ENCODE assay signal across 20 cellular contexts in genomic region chr11:15774021-15774862, GRCh38.
DNase-seq lines count a peak whose midpoint lies in the region; ATAC-seq and TF ChIP-seq lines count a peak whose summit lies in the region.
"Had no signal": no experiment of that assay in that cellular context is flagged by ENCODE, and none has a peak within 500 bp of the region (broad histone marks: within the 10 kb centered on the region; RNA-seq: fewer than 3 reads in every experiment).

No MANE protein-coding gene starts in this region.

- peaks cover 4% of the 10 kb centered on the region for H3K27me3 Mint-ChIP-seq in brain
- no peaks in the 10 kb centered on the region for H3K27me3 Mint-ChIP-seq in activated T-helper 1 cell treated with anti-CD3 and anti-CD28 coated beads, Interleukin-12 subunit alpha, Interleukin-12 subunit beta, Interleukin-2, Interleukin-4 antibody, amounts not matched to agents 30 ng/mL and 10 ng/mL and 1 ng/mL, durations not matched to agents 14 hours and 24 hours and 36 hours (ENCODE audit: insufficient read depth)

- H3K9ac ChIP-seq in parathyroid adenoma, result no peak overlapping the region

- peaks cover 0 to 3% (median 0%) of the 10 kb centered on the region in 5 experiments for H3K9me3 Mint-ChIP-seq in brain
- H3K9me3 Mint-ChIP-seq in activated T-helper 1 cell treated with anti-CD3 and anti-CD28 coated beads, Interleukin-12 subunit alpha, Interleukin-12 subunit beta, Interleukin-2, Interleukin-4 antibody, amounts not matched to agents 30 ng/mL and 10 ng/mL and 1 ng/mL, durations not matched to agents 14 hours and 24 hours and 36 hours, result no peaks in the 10 kb centered on the region
- H3K9me3 Mint-ChIP-seq: activated CD4-positive, alpha-beta memory T cell treated with anti-CD3 and anti-CD28 coated beads for 36 hours; T-helper 2 cell treated with Interferon-gamma antibody and Interleukin-4, amounts not matched to agents 5 μg/mL and 100 μg/mL, for 36 hours; WTC11 had no signal

- H3K79me2 ChIP-seq in parathyroid adenoma, result no peaks in the 10 kb centered on the region

- DNase-seq in BE2C (no peak), left ventricle myocardium superior (no peak), midbrain (lab: John Stamatoyannopoulos, UW) (no peak)
- DNase-seq in activated T-helper 1 cell treated with anti-CD3 and anti-CD28 coated beads, Interleukin-12 subunit alpha, Interleukin-12 subunit beta, Interleukin-2, Interleukin-4 antibody, amounts not matched to agents 30 ng/mL and 10 ng/mL and 1 ng/mL, durations not matched to agents 14 hours and 24 hours and 36 hours (ENCODE audit: low spot score), result no peak
- DNase-seq: ACHN; activated CD4-positive, alpha-beta memory T cell treated with anti-CD3 and anti-CD28 coated beads for 36 hours; activated naive CD4-positive, alpha-beta T cell treated with anti-CD3 and anti-CD28 coated beads, Interleukin-2, amount 50 U/mL, for 16 hours; activated T-cell treated with anti-CD3 and anti-CD28 coated beads, Interleukin-2, amount 50 U/mL, for 1 hour; DMS79; kidney glomerular epithelial cell; stimulated activated CD4-positive, alpha-beta T cell treated with anti-CD3 and anti-CD28 coated beads, Interleukin-4, amount 100 ng/mL, for 24 hours had no signal

- H3K9me3 ChIP-seq in BE2C, result no peaks in the 10 kb centered on the region
- H3K9me3 ChIP-seq in parathyroid adenoma (ENCODE audit: control insufficient read depth, low read length), result no peaks in the 10 kb centered on the region
- H3K9me3 ChIP-seq: SJCRH30, vagina had no signal

- ATAC-seq in left ventricle myocardium superior (peak; percentile 36), GM21381 (IDR thresholded peaks at IDR 0.05; ENCODE audit: unreplicated experiment) (no peak), GM18867 (IDR thresholded peaks at IDR 0.05; ENCODE audit: unreplicated experiment) (no peak)

- H3K27ac Mint-ChIP-seq in brain, result peak overlapping the region; percentile 13 to 79 (median 70)
- H3K27ac Mint-ChIP-seq in activated T-helper 1 cell treated with anti-CD3 and anti-CD28 coated beads, Interleukin-12 subunit alpha, Interleukin-12 subunit beta, Interleukin-2, Interleukin-4 antibody, amounts not matched to agents 30 ng/mL and 10 ng/mL and 1 ng/mL, durations not matched to agents 14 hours and 24 hours and 36 hours, result no peak overlapping the region
- H3K27ac Mint-ChIP-seq: activated CD4-positive, alpha-beta memory T cell treated with anti-CD3 and anti-CD28 coated beads for 36 hours; T-helper 2 cell treated with Interferon-gamma antibody and Interleukin-4, amounts not matched to agents 5 μg/mL and 100 μg/mL, for 36 hours; WTC11 had no signal

- no peaks in the 10 kb centered on the region for H3K27me3 ChIP-seq in BE2C
- no peaks in the 10 kb centered on the region for H3K27me3 ChIP-seq in parathyroid adenoma (ENCODE audit: control insufficient read depth, insufficient read depth, low read length)
- H3K27me3 ChIP-seq: vagina had no signal

- H3K4me3 Mint-ChIP-seq in brain, result peak overlapping the region in 4 of 5 experiments; percentile 30 to 64 (median 48)
- no peak overlapping the region for H3K4me3 Mint-ChIP-seq in activated T-helper 1 cell treated with anti-CD3 and anti-CD28 coated beads, Interleukin-12 subunit alpha, Interleukin-12 subunit beta, Interleukin-2, Interleukin-4 antibody, amounts not matched to agents 30 ng/mL and 10 ng/mL and 1 ng/mL, durations not matched to agents 14 hours and 24 hours and 36 hours
- H3K4me3 Mint-ChIP-seq: activated CD4-positive, alpha-beta memory T cell treated with anti-CD3 and anti-CD28 coated beads for 36 hours; T-helper 2 cell treated with Interferon-gamma antibody and Interleukin-4, amounts not matched to agents 5 μg/mL and 100 μg/mL, for 36 hours; WTC11 had no signal

- H3K4me1 ChIP-seq in BE2C (no peaks in the 10 kb centered on the region; the same call in 1 of the 2 replicates), parathyroid adenoma (peaks cover 40% of the 10 kb centered on the region)
- H3K4me1 ChIP-seq: vagina had no signal

- peak overlapping the region; percentile 96 for H3K27ac ChIP-seq in parathyroid adenoma
- H3K27ac ChIP-seq: SJCRH30, vagina had no signal

- TF ChIP-seq CTCF in BE2C (IDR thresholded peaks at IDR 0.05; ENCODE audit: low read depth, low read length), result no peak
- TF ChIP-seq CTCF in brain (conservative IDR thresholded peaks at IDR 0.05), result no peak
- no peak for TF ChIP-seq CTCF in parathyroid adenoma (IDR thresholded peaks at IDR 0.05)

- H3K36me3 Mint-ChIP-seq in brain, result no peaks in the 10 kb centered on the region
- no peaks in the 10 kb centered on the region for H3K36me3 Mint-ChIP-seq in activated T-helper 1 cell treated with anti-CD3 and anti-CD28 coated beads, Interleukin-12 subunit alpha, Interleukin-12 subunit beta, Interleukin-2, Interleukin-4 antibody, amounts not matched to agents 30 ng/mL and 10 ng/mL and 1 ng/mL, durations not matched to agents 14 hours and 24 hours and 36 hours (ENCODE audit: low read depth)
- H3K36me3 Mint-ChIP-seq: activated CD4-positive, alpha-beta memory T cell treated with anti-CD3 and anti-CD28 coated beads for 36 hours; CD14-positive monocyte; WTC11 had no signal

- H3K36me3 ChIP-seq in BE2C (no peaks in the 10 kb centered on the region), parathyroid adenoma (ENCODE audit: control insufficient read depth, insufficient read depth, low read length) (no peaks in the 10 kb centered on the region)
- H3K36me3 ChIP-seq: SJCRH30, vagina had no signal

- peak overlapping the region; percentile 57 for H3K4me2 ChIP-seq in parathyroid adenoma (ENCODE audit: low read length)

- peak overlapping the region; percentile 77 for H2AFZ ChIP-seq in parathyroid adenoma

- H3K4me3 ChIP-seq in BE2C (ENCODE audit: low read depth, low read length), result peak overlapping the region; percentile 14
- H3K4me3 ChIP-seq in parathyroid adenoma (ENCODE audit: low read depth, low read length), result peak overlapping the region; percentile 5
- H3K4me3 ChIP-seq: SJCRH30, vagina had no signal

- intact Hi-C loops in left ventricle myocardium superior (cut with micrococcal nuclease), result no loop called here
- intact Hi-C loops in activated T-helper 1 cell treated with anti-CD3 and anti-CD28 coated beads, Interleukin-12 subunit alpha, Interleukin-12 subunit beta, Interleukin-2, Interleukin-4 antibody, amounts not matched to agents 30 ng/mL and 10 ng/mL and 1 ng/mL, durations not matched to agents 14 hours and 24 hours and 36 hours (cut with micrococcal nuclease), result loop anchor here (5.0 kb wide), 1 partner anchor 838 kb away; no protein-coding TSS in a partner anchor

- peaks cover 43% of the 10 kb centered on the region for H3K4me1 Mint-ChIP-seq in brain
- H3K4me1 Mint-ChIP-seq in activated T-helper 1 cell treated with anti-CD3 and anti-CD28 coated beads, Interleukin-12 subunit alpha, Interleukin-12 subunit beta, Interleukin-2, Interleukin-4 antibody, amounts not matched to agents 30 ng/mL and 10 ng/mL and 1 ng/mL, durations not matched to agents 14 hours and 24 hours and 36 hours (ENCODE audit: low read depth), result no peaks in the 10 kb centered on the region
- H3K4me1 Mint-ChIP-seq: CD14-positive monocyte had no signal
